ENCODE assay signal across 15 cellular contexts in the genomic region with DNA sequence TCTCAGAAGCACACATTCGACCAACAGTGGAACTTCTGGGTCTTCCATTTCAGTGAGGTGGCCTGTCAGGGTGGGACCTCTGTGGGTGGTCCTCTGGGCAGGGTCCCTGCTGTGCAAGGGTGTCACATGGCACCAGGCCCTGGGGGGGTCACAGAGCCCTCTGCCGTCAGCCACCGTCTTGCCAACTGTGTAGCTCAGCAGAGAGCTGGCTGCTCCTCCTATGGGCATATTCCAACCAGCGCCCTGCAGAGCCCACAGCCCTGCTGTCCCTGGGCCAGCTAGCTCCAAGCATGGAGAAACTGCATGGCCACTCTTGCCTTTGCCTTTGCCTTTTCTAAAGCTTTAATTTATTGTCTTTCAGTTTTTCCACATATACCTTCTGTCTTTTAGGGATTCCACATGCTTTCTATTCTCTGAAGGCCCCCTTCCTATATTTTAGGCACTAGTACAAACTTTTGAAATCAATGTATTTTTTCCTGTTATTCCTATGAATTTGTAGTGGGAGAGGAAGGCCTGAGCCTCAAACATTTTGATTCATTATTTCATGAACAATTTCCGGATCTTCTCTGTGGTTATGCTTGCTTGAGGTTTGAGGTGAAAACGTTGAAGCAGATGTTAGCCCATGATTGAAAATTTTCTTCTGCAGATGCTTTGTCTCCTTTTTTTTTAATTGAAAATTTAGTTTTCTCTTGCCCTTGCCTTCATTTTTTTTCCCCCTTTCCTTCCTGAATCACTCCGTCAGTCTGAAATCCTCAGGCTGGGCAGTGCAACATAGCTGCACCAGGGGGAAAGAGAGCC. TPM values are rescaled to one million over a fixed set of nuclear protein-coding genes. Genes with fewer than 3 reads are reported as not detected.
DNase-seq lines count a peak whose midpoint lies in the region; ATAC-seq and FAIRE-seq lines count a peak whose summit lies in the region.
"Had no signal": no experiment of that assay in that cellular context is flagged by ENCODE, and none has a peak within 500 bp of the region (broad histone marks: within the 10 kb centered on the region; RNA-seq: fewer than 3 reads in every experiment).

No MANE protein-coding gene starts in this region.

- H3K36me3 Mint-ChIP-seq in activated naive CD8-positive, alpha-beta T cell treated with anti-CD3 and anti-CD28 coated beads, Interleukin-2, amount 10 ng/mL, durations not matched to agents 7 days and 5 days = no peaks in the 10 kb centered on the region
- no peaks in the 10 kb centered on the region for H3K36me3 Mint-ChIP-seq in activated naive CD8-positive, alpha-beta T cell treated with anti-CD3 and anti-CD28 coated beads for 36 hours
- H3K36me3 Mint-ChIP-seq: CD8-positive, alpha-beta memory T cell had no signal

- H3K9me3 Mint-ChIP-seq in activated naive CD8-positive, alpha-beta T cell treated with anti-CD3 and anti-CD28 coated beads, Interleukin-2, amount 10 ng/mL, durations not matched to agents 7 days and 5 days = no peaks in the 10 kb centered on the region
- no peaks in the 10 kb centered on the region for H3K9me3 Mint-ChIP-seq in activated naive CD8-positive, alpha-beta T cell treated with anti-CD3 and anti-CD28 coated beads for 36 hours
- H3K9me3 Mint-ChIP-seq: CD8-positive, alpha-beta memory T cell had no signal

- peak overlapping the region; percentile 50 for H3K27ac Mint-ChIP-seq in activated naive CD8-positive, alpha-beta T cell treated with anti-CD3 and anti-CD28 coated beads, Interleukin-2, amount 10 ng/mL, durations not matched to agents 7 days and 5 days
- no peak overlapping the region for H3K27ac Mint-ChIP-seq in activated naive CD8-positive, alpha-beta T cell treated with anti-CD3 and anti-CD28 coated beads for 36 hours
- H3K27ac Mint-ChIP-seq: CD8-positive, alpha-beta memory T cell had no signal

- peaks cover 11% of the 10 kb centered on the region for H3K27me3 Mint-ChIP-seq in activated naive CD8-positive, alpha-beta T cell treated with anti-CD3 and anti-CD28 coated beads, Interleukin-2, amount 10 ng/mL, durations not matched to agents 7 days and 5 days
- H3K27me3 Mint-ChIP-seq in activated naive CD8-positive, alpha-beta T cell treated with anti-CD3 and anti-CD28 coated beads for 36 hours = peaks cover 12% of the 10 kb centered on the region

- no peak for ATAC-seq in activated naive CD8-positive, alpha-beta T cell treated with anti-CD3 and anti-CD28 coated beads, Interleukin-2, amount 10 ng/mL, durations not matched to agents 7 days and 5 days (ENCODE audit: low read depth)
- ATAC-seq: HCT116 had no signal

- peak overlapping the region; percentile 63 for H3K27ac ChIP-seq in KOPT-K1 (ENCODE audit: low read depth, low read length, poor library complexity, severe bottlenecking)
- H3K27ac ChIP-seq: BLaER1 had no signal

- H3K4me3 Mint-ChIP-seq in activated naive CD8-positive, alpha-beta T cell treated with anti-CD3 and anti-CD28 coated beads, Interleukin-2, amount 10 ng/mL, durations not matched to agents 7 days and 5 days = peak overlapping the region; percentile 47
- H3K4me3 Mint-ChIP-seq in activated naive CD8-positive, alpha-beta T cell treated with anti-CD3 and anti-CD28 coated beads for 36 hours = no peak overlapping the region
- H3K4me3 Mint-ChIP-seq: CD8-positive, alpha-beta memory T cell had no signal

- H3K9me3 ChIP-seq in KOPT-K1 (ENCODE audit: insufficient read depth, low read length, poor library complexity, severe bottlenecking) = no peaks in the 10 kb centered on the region
- H3K9me3 ChIP-seq: BLaER1, Caco-2 had no signal

- FAIRE-seq in urothelium cell line (lab: Jason Lieb, UNC) = peak; percentile 13
- no peak for FAIRE-seq in frontal cortex (lab: Jason Lieb, UNC)

- DNase-seq in activated naive CD8-positive, alpha-beta T cell treated with anti-CD3 and anti-CD28 coated beads, Interleukin-2, amount 10 ng/mL, durations not matched to agents 7 days and 5 days = no peak
- no peak for DNase-seq in activated naive CD8-positive, alpha-beta T cell treated with anti-CD3 and anti-CD28 coated beads for 36 hours
- DNase-seq in cerebellum (ENCODE audit: low spot score) = peak; percentile 74
- DNase-seq in urothelium cell line (ENCODE audit: low spot score) = no peak
- DNase-seq in frontal cortex (ENCODE audit: low spot score in 2 of 2) = no peak
- no peak for DNase-seq in stimulated activated CD4-positive, alpha-beta T cell treated with anti-CD3 and anti-CD28 coated beads, Interleukin-15, amount 100 ng/mL, for 24 hours
- no peak for DNase-seq in hepatic stellate cell (ENCODE audit: low spot score)
- DNase-seq: 8988T; AML-193; Caco-2; CD8-positive, alpha-beta memory T cell had no signal

- peaks cover 21% of the 10 kb centered on the region for H3K4me1 Mint-ChIP-seq in activated naive CD8-positive, alpha-beta T cell treated with anti-CD3 and anti-CD28 coated beads, Interleukin-2, amount 10 ng/mL, durations not matched to agents 7 days and 5 days
- peaks cover 4% of the 10 kb centered on the region for H3K4me1 Mint-ChIP-seq in activated naive CD8-positive, alpha-beta T cell treated with anti-CD3 and anti-CD28 coated beads for 36 hours

- H3K36me3 ChIP-seq in KOPT-K1 (ENCODE audit: insufficient read depth, low read length) = no peaks in the 10 kb centered on the region
- H3K36me3 ChIP-seq: BLaER1 had no signal

- POLR2A ChIA-PET in activated naive CD8-positive, alpha-beta T cell treated with anti-CD3 and anti-CD28 coated beads, Interleukin-2, amount 10 ng/mL, durations not matched to agents 7 days and 5 days (lab: Charles Lee) = no interaction called here

RNA-seq across cellular contexts. Expression of gene IQCF1, which starts 11.7 kb away (rescaled TPM):
- not detected for total RNA-seq in activated naive CD8-positive, alpha-beta T cell treated with anti-CD3 and anti-CD28 coated beads, Interleukin-2, amount 10 ng/mL, durations not matched to agents 7 days and 5 days
- total RNA-seq in activated naive CD8-positive, alpha-beta T cell treated with anti-CD3 and anti-CD28 coated beads for 36 hours = not detected
- total RNA-seq in cerebellum = not detected
- total RNA-seq in frontal cortex = not detected
- total RNA-seq: Caco-2; CD8-positive, alpha-beta memory T cell; H4 had no signal

RNA-seq across cellular contexts. Expression of gene IQCF5, which starts 16.0 kb away (rescaled TPM):
- not detected for total RNA-seq in activated naive CD8-positive, alpha-beta T cell treated with anti-CD3 and anti-CD28 coated beads, Interleukin-2, amount 10 ng/mL, durations not matched to agents 7 days and 5 days
- total RNA-seq in activated naive CD8-positive, alpha-beta T cell treated with anti-CD3 and anti-CD28 coated beads for 36 hours = not detected
- not detected for total RNA-seq in cerebellum
- not detected for total RNA-seq in frontal cortex
- total RNA-seq: Caco-2; CD8-positive, alpha-beta memory T cell; H4 had no signal

RNA-seq across cellular contexts. Expression of gene IQCF2, which starts 30.0 kb away (rescaled TPM):
- total RNA-seq in activated naive CD8-positive, alpha-beta T cell treated with anti-CD3 and anti-CD28 coated beads, Interleukin-2, amount 10 ng/mL, durations not matched to agents 7 days and 5 days = not detected
- not detected for total RNA-seq in activated naive CD8-positive, alpha-beta T cell treated with anti-CD3 and anti-CD28 coated beads for 36 hours
- not detected for total RNA-seq in cerebellum
- total RNA-seq in frontal cortex = not detected
- total RNA-seq: Caco-2; CD8-positive, alpha-beta memory T cell; H4 had no signal

RNA-seq across cellular contexts. Expression of gene RRP9, which starts 50.3 kb away (rescaled TPM):
- 10 to 100 TPM; 17.7 to 19.2 TPM for total RNA-seq in activated naive CD8-positive, alpha-beta T cell treated with anti-CD3 and anti-CD28 coated beads, Interleukin-2, amount 10 ng/mL, durations not matched to agents 7 days and 5 days
- total RNA-seq in activated naive CD8-positive, alpha-beta T cell treated with anti-CD3 and anti-CD28 coated beads for 36 hours = 10 to 100 TPM; 74.0 to 83.0 TPM
- total RNA-seq in cerebellum = 7.7 TPM
- total RNA-seq in frontal cortex = 20.8 TPM

RNA-seq across cellular contexts. Expression of gene PARP3, which starts 50.7 kb away (rescaled TPM):
- total RNA-seq in activated naive CD8-positive, alpha-beta T cell treated with anti-CD3 and anti-CD28 coated beads, Interleukin-2, amount 10 ng/mL, durations not matched to agents 7 days and 5 days = 10 to 100 TPM; 23.5 to 26.1 TPM
- total RNA-seq in activated naive CD8-positive, alpha-beta T cell treated with anti-CD3 and anti-CD28 coated beads for 36 hours = 10 to 100 TPM; 13.9 to 15.6 TPM
- 2.4 TPM for total RNA-seq in cerebellum
- 3.3 TPM for total RNA-seq in frontal cortex
